ENCODE assay signal across 30 cellular contexts in genomic region chr13:21661510-21661909, GRCh38. TPM values are rescaled to one million over a fixed set of nuclear protein-coding genes. Genes with fewer than 3 reads are reported as not detected.
"Had no signal": no experiment of that assay in that cellular context is flagged by ENCODE, and none has a peak within 500 bp of the region (broad histone marks: within the 10 kb centered on the region; RNA-seq: fewer than 3 reads in every experiment).

No MANE protein-coding gene starts in this region.

- H3K4me3 ChIP-seq: ascending aorta, cardiac muscle cell had no signal

- H3K36me3 ChIP-seq: ascending aorta, cardiac muscle cell had no signal

- H3K4me1 ChIP-seq: ascending aorta had no signal

- FAIRE-seq: bronchial epithelial cell, TTC549 had no signal

- H3K9me3 ChIP-seq: ascending aorta had no signal

- H3K27ac ChIP-seq: ascending aorta, cardiac muscle cell, VCaP had no signal

- DNase-seq: activated B cell treated with CpG ODN at 0.5 μM for 24 hours; activated CD4-positive, alpha-beta memory T cell treated with anti-CD3 and anti-CD28 coated beads, Interleukin-2, amount 10 ng/mL, durations not matched to agents 7 days and 5 days; activated CD4-positive, alpha-beta T cell treated with anti-CD3 and anti-CD28 coated beads for 4 hours; activated CD4-positive, alpha-beta T cell treated with anti-CD3 and anti-CD28 coated beads, Interleukin-2, amount 10 ng/mL, durations not matched to agents 7 days and 5 days; activated CD4-positive, alpha-beta T cell treated with anti-CD3 and anti-CD28 coated beads, Interleukin-2, amount 50 U/mL, for 48 hours; activated CD4-positive, CD25-positive, alpha-beta regulatory T cell treated with anti-CD3 and anti-CD28 coated beads, Interleukin-2, amount 50 U/mL, for 72 hours; activated CD8-positive, alpha-beta memory T cell treated with anti-CD3 and anti-CD28 coated beads for 24 hours; activated CD8-positive, alpha-beta memory T cell treated with anti-CD3 and anti-CD28 coated beads, Interleukin-2, amount 10 ng/mL, durations not matched to agents 7 days and 5 days; activated CD8-positive, alpha-beta memory T cell treated with anti-CD3 and anti-CD28 coated beads, Interleukin-2, amount 50 U/mL, for 48 hours; activated CD8-positive, alpha-beta T cell treated with anti-CD3 and anti-CD28 coated beads, Interleukin-2, amount 10 ng/mL, durations not matched to agents 7 days and 5 days; activated effector memory CD4-positive, alpha-beta T cell treated with Interleukin-2 at 50 U/mL for 16 hours; activated gamma-delta T cell; activated naive CD4-positive, alpha-beta T cell treated with anti-CD3 and anti-CD28 coated beads, Interleukin-2, amount 10 ng/mL, durations not matched to agents 7 days and 5 days; activated naive CD4-positive, alpha-beta T cell treated with Interleukin-2 at 50 U/mL for 16 hours; activated naive CD8-positive, alpha-beta T cell treated with anti-CD3 and anti-CD28 coated beads, Interleukin-2, amount 10 ng/mL, durations not matched to agents 7 days and 5 days; activated naive CD8-positive, alpha-beta T cell treated with anti-CD3 and anti-CD28 coated beads, Interleukin-2, amount 50 U/mL, for 24 hours; activated T-cell treated with anti-CD3 and anti-CD28 coated beads, Interleukin-2, amount 50 U/mL, for 24 hours; activated T-cell treated with anti-CD3 and anti-CD28 coated beads, Interleukin-2, amount 50 U/mL, for 48 hours; amygdala; anterior cingulate cortex; caudate nucleus; cerebellar nuclear complex; T-helper 1 cell; T-helper 2 cell; T-helper 9 cell had no signal

- H3K27me3 ChIP-seq: ascending aorta had no signal

- ATAC-seq: activated CD8-positive, alpha-beta memory T cell treated with anti-CD3 and anti-CD28 coated beads, Interleukin-2, amount 10 ng/mL, durations not matched to agents 7 days and 5 days; activated CD8-positive, alpha-beta T cell treated with anti-CD3 and anti-CD28 coated beads, Interleukin-2, amount 10 ng/mL, durations not matched to agents 7 days and 5 days; activated naive CD8-positive, alpha-beta T cell treated with anti-CD3 and anti-CD28 coated beads, Interleukin-2, amount 50 U/mL, for 24 hours had no signal

RNA-seq across cellular contexts. Expression of gene FGF9, which starts 9.4 kb away (rescaled TPM):
- total RNA-seq: ascending aorta had no signal
